1 cellular context compared by ENCODE assay signal in genomic region chr12:74170645-74171477, GRCh38.
TF ChIP-seq lines count a peak whose summit lies in the region.

No MANE protein-coding gene starts in this region.

TF ChIP-seq in K562, 482 proteins besides CTCF, POLR2A, EP300 and RAD21 (continued from another document and continues in another):
- TF ChIP-seq TRIM25 (IDR thresholded peaks at IDR 0.05; ENCODE audit: borderline replicate concordance) (no peak), ELF2 (CRISPR knock-in tag; IDR thresholded peaks at IDR 0.05) (0 out of 2 replicates have a peak, but pooled peaks have one; percentile 30), RBFOX2 (IDR thresholded peaks at IDR 0.05; ENCODE audit: low read depth, low read length) (peak; percentile 81), LEF1 (IDR thresholded peaks at IDR 0.05) (no peak), TBL1XR1 (IDR thresholded peaks at IDR 0.05; ENCODE audit: low read length in 2 of 2) (no peak), GTF2A2 (tag; IDR thresholded peaks at IDR 0.05) (no peak), EP400 (IDR thresholded peaks at IDR 0.05) (peak; percentile 21; the same call in 1 of the 2 replicates), SOX6 (IDR thresholded peaks at IDR 0.05) (no peak), ZNF384 (IDR thresholded peaks at IDR 0.05; ENCODE audit: low read depth, low read length) (no peak), ZEB2 (IDR thresholded peaks at IDR 0.05) (no peak), ZNF583 (CRISPR knock-in tag; IDR thresholded peaks at IDR 0.05) (no peak), KDM5B (IDR thresholded peaks at IDR 0.05; ENCODE audit: insufficient replicate concordance, low read depth, low read length) (no peak), SNIP1 (IDR thresholded peaks at IDR 0.05; ENCODE audit: low read depth) (no peak), MAZ (CRISPR knock-in tag; conservative IDR thresholded peaks at IDR 0.05 in 1 of 2, IDR thresholded peaks at IDR 0.05 in 1 of 2) (no peak), CHD1 (IDR thresholded peaks at IDR 0.05; ENCODE audit: low read length) (peak; percentile 40), CTBP1 (IDR thresholded peaks at IDR 0.05; ENCODE audit: borderline replicate concordance) (no peak; the same call in 1 of the 2 replicates), L3MBTL2 (IDR thresholded peaks at IDR 0.05) (no peak), SAFB2 (IDR thresholded peaks at IDR 0.05; ENCODE audit: borderline replicate concordance, low read depth, low read length, severe bottlenecking) (no peak), FOXK2 (conservative IDR thresholded peaks at IDR 0.05 in 1 of 2, IDR thresholded peaks at IDR 0.05 in 1 of 2; ENCODE audit: low read depth in 2 of 2) (no peak), POLR2AphosphoS2 (IDR thresholded peaks at IDR 0.05; ENCODE audit: low read length) (no peak), KDM2B (CRISPR knock-in tag; IDR thresholded peaks at IDR 0.05) (no peak), PTRF (tag; IDR thresholded peaks at IDR 0.05) (no peak), SMARCB1 (IDR thresholded peaks at IDR 0.05; ENCODE audit: insufficient read length, low read depth) (no peak), U2AF1 (optimal IDR thresholded peaks at IDR 0.05; ENCODE audit: low read depth, low read length) (no peak), ZNF764 (CRISPR knock-in tag; IDR thresholded peaks at IDR 0.05; ENCODE audit: low read depth) (no peak), BHLHE40 (IDR thresholded peaks at IDR 0.05; ENCODE audit: low read length) (no peak), NUFIP1 (IDR thresholded peaks at IDR 0.05; ENCODE audit: partially characterized antibody) (no peak), MYNN (IDR thresholded peaks at IDR 0.05) (peak; percentile 14; the same call in 1 of the 2 replicates), MYNN (CRISPR knock-in tag; IDR thresholded peaks at IDR 0.05) (no peak), ZNF347 (CRISPR knock-in tag; IDR thresholded peaks at IDR 0.05; ENCODE audit: low read depth) (no peak), RBM39 (optimal IDR thresholded peaks at IDR 0.05; ENCODE audit: low read depth, low read length) (no peak), MCM3 (IDR thresholded peaks at IDR 0.05) (no peak), ZNF263 (CRISPR knock-in tag; IDR thresholded peaks at IDR 0.05; ENCODE audit: borderline replicate concordance) (peak; percentile 91), MTF1 (CRISPR knock-in tag; IDR thresholded peaks at IDR 0.05; ENCODE audit: borderline replicate concordance) (no peak), CCNT2 (IDR thresholded peaks at IDR 0.05; ENCODE audit: borderline replicate concordance, extremely low read depth, insufficient read length, low read depth, low read length) (no peak), FOXK1 (CRISPR knock-in tag; IDR thresholded peaks at IDR 0.05; ENCODE audit: borderline replicate concordance) (no peak; the same call in 1 of the 2 replicates), FOXJ3 (CRISPR knock-in tag; IDR thresholded peaks at IDR 0.05) (no peak), BRD4 (IDR thresholded peaks at IDR 0.05) (no peak), ZZZ3 (IDR thresholded peaks at IDR 0.05) (no peak), HMG20B (CRISPR knock-in tag; IDR thresholded peaks at IDR 0.05) (no peak), CC2D1A (IDR thresholded peaks at IDR 0.05) (no peak), ZSCAN29 (IDR thresholded peaks at IDR 0.05) (no peak), ZNF655 (CRISPR knock-in tag; IDR thresholded peaks at IDR 0.05) (no peak), CREB1 (IDR thresholded peaks at IDR 0.05) (no peak), CREB1 (CRISPR knock-in tag; IDR thresholded peaks at IDR 0.05) (peak; percentile 33; the same call in 1 of the 2 replicates), SLC30A9 (CRISPR knock-in tag; IDR thresholded peaks at IDR 0.05) (no peak), WHSC1 (IDR thresholded peaks at IDR 0.05; ENCODE audit: low read length) (no peak), DMBX1 (CRISPR knock-in tag; IDR thresholded peaks at IDR 0.05; ENCODE audit: borderline replicate concordance) (no peak), PURB (CRISPR knock-in tag; IDR thresholded peaks at IDR 0.05; ENCODE audit: low read depth) (no peak), NCOA4 (IDR thresholded peaks at IDR 0.05; ENCODE audit: partially characterized antibody) (no peak), SIRT6 (IDR thresholded peaks at IDR 0.05; ENCODE audit: low read depth, low read length) (no peak), E2F8 (IDR thresholded peaks at IDR 0.05; ENCODE audit: low read depth, partially characterized antibody) (no peak), HDAC3 (IDR thresholded peaks at IDR 0.05; ENCODE audit: borderline replicate concordance, partially characterized antibody) (no peak), FOXP1 (CRISPR knock-in tag; IDR thresholded peaks at IDR 0.05) (no peak), NFYB (IDR thresholded peaks at IDR 0.05; ENCODE audit: extremely low read depth, insufficient read length) (no peak), KDM4B (IDR thresholded peaks at IDR 0.05; ENCODE audit: borderline replicate concordance in 2 of 2, low read depth in 1 of 2) (no peak)
- TF ChIP-seq, protein P1, sequence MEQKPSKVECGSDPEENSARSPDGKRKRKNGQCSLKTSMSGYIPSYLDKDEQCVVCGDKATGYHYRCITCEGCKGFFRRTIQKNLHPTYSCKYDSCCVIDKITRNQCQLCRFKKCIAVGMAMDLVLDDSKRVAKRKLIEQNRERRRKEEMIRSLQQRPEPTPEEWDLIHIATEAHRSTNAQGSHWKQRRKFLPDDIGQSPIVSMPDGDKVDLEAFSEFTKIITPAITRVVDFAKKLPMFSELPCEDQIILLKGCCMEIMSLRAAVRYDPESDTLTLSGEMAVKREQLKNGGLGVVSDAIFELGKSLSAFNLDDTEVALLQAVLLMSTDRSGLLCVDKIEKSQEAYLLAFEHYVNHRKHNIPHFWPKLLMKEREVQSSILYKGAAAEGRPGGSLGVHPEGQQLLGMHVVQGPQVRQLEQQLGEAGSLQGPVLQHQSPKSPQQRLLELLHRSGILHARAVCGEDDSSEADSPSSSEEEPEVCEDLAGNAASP (IDR thresholded peaks at IDR 0.05) = no peak
- TF ChIP-seq, protein P2, sequence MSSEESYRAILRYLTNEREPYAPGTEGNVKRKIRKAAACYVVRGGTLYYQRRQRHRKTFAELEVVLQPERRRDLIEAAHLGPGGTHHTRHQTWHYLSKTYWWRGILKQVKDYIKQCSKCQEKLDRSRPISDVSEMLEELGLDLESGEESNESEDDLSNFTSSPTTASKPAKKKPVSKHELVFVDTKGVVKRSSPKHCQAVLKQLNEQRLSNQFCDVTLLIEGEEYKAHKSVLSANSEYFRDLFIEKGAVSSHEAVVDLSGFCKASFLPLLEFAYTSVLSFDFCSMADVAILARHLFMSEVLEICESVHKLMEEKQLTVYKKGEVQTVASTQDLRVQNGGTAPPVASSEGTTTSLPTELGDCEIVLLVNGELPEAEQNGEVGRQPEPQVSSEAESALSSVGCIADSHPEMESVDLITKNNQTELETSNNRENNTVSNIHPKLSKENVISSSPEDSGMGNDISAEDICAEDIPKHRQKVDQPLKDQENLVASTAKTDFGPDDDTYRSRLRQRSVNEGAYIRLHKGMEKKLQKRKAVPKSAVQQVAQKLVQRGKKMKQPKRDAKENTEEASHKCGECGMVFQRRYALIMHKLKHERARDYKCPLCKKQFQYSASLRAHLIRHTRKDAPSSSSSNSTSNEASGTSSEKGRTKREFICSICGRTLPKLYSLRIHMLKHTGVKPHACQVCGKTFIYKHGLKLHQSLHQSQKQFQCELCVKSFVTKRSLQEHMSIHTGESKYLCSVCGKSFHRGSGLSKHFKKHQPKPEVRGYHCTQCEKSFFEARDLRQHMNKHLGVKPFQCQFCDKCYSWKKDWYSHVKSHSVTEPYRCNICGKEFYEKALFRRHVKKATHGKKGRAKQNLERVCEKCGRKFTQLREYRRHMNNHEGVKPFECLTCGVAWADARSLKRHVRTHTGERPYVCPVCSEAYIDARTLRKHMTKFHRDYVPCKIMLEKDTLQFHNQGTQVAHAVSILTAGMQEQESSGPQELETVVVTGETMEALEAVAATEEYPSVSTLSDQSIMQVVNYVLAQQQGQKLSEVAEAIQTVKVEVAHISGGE (CRISPR knock-in tag; IDR thresholded peaks at IDR 0.05) = no peak
- TF ChIP-seq, protein P3, sequence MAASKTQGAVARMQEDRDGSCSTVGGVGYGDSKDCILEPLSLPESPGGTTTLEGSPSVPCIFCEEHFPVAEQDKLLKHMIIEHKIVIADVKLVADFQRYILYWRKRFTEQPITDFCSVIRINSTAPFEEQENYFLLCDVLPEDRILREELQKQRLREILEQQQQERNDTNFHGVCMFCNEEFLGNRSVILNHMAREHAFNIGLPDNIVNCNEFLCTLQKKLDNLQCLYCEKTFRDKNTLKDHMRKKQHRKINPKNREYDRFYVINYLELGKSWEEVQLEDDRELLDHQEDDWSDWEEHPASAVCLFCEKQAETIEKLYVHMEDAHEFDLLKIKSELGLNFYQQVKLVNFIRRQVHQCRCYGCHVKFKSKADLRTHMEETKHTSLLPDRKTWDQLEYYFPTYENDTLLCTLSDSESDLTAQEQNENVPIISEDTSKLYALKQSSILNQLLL (CRISPR knock-in tag; IDR thresholded peaks at IDR 0.05; ENCODE audit: borderline replicate concordance) = no peak
- TF ChIP-seq, protein P4, sequence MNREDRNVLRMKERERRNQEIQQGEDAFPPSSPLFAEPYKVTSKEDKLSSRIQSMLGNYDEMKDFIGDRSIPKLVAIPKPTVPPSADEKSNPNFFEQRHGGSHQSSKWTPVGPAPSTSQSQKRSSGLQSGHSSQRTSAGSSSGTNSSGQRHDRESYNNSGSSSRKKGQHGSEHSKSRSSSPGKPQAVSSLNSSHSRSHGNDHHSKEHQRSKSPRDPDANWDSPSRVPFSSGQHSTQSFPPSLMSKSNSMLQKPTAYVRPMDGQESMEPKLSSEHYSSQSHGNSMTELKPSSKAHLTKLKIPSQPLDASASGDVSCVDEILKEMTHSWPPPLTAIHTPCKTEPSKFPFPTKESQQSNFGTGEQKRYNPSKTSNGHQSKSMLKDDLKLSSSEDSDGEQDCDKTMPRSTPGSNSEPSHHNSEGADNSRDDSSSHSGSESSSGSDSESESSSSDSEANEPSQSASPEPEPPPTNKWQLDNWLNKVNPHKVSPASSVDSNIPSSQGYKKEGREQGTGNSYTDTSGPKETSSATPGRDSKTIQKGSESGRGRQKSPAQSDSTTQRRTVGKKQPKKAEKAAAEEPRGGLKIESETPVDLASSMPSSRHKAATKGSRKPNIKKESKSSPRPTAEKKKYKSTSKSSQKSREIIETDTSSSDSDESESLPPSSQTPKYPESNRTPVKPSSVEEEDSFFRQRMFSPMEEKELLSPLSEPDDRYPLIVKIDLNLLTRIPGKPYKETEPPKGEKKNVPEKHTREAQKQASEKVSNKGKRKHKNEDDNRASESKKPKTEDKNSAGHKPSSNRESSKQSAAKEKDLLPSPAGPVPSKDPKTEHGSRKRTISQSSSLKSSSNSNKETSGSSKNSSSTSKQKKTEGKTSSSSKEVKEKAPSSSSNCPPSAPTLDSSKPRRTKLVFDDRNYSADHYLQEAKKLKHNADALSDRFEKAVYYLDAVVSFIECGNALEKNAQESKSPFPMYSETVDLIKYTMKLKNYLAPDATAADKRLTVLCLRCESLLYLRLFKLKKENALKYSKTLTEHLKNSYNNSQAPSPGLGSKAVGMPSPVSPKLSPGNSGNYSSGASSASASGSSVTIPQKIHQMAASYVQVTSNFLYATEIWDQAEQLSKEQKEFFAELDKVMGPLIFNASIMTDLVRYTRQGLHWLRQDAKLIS (CRISPR knock-in tag; IDR thresholded peaks at IDR 0.05) = peak; percentile 77; the same call in 1 of the 2 replicates
- TF ChIP-seq, protein P5, sequence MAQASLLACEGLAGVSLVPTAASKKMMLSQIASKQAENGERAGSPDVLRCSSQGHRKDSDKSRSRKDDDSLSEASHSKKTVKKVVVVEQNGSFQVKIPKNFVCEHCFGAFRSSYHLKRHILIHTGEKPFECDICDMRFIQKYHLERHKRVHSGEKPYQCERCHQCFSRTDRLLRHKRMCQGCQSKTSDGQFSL (CRISPR knock-in tag; IDR thresholded peaks at IDR 0.05) = 0 out of 2 replicates have a peak, but pooled peaks have one; percentile 50
- TF ChIP-seq, protein P5 (tag; IDR thresholded peaks at IDR 0.05) = no peak
